8 cellular contexts compared by ENCODE assay signal in genomic region chr3:159911011-159911663, GRCh38.
DNase-seq lines count a peak whose midpoint lies in the region; ATAC-seq and TF ChIP-seq lines count a peak whose summit lies in the region.

No MANE protein-coding gene starts in this region.

- WGBS in mesenchymal stem cell, result 90% methylated on average over 7 of the region's 7 CpGs

- no peak overlapping the region for H3K14ac ChIP-seq in mesenchymal stem cell (ENCODE audit: low read length in 2 of 2)

- no peak overlapping the region for H2AK5ac ChIP-seq in mesenchymal stem cell (ENCODE audit: low read length, severe bottlenecking)

- peaks cover 7% of the 10 kb centered on the region for H3K4me1 ChIP-seq in mesenchymal stem cell (ENCODE audit: control insufficient read depth, insufficient read depth, low read depth, low read length)
- no peaks in the 10 kb centered on the region for H3K4me1 ChIP-seq in PC-3 (ENCODE audit: insufficient read depth, low read length)

- H4K91ac ChIP-seq in mesenchymal stem cell (ENCODE audit: low read length), result no peak overlapping the region

- no peak overlapping the region for H2BK12ac ChIP-seq in mesenchymal stem cell (ENCODE audit: low read length in 2 of 2)

- H4K8ac ChIP-seq in mesenchymal stem cell (ENCODE audit: low read length), result no peak overlapping the region

- H2BK120ac ChIP-seq in mesenchymal stem cell (ENCODE audit: low read depth, low read length), result no peak overlapping the region

- ATAC-seq in GM18511 (IDR thresholded peaks at IDR 0.05; ENCODE audit: unreplicated experiment) (peak; percentile 79), HG02588 (IDR thresholded peaks at IDR 0.05; ENCODE audit: unreplicated experiment) (peak; percentile 72), T-cell (replicated peaks in 1 of 4) (no peak), PC-3 (no peak), HG03039 (IDR thresholded peaks at IDR 0.05; ENCODE audit: unreplicated experiment) (no peak)

- no peak overlapping the region for H3K23ac ChIP-seq in mesenchymal stem cell (ENCODE audit: low read length in 2 of 2)

- CTCF ChIA-PET in T-cell (lab: Charles Lee), result no interaction called here
- CTCF ChIA-PET in PC-3 (lab: Charles Lee), result no interaction called here

- no peaks in the 10 kb centered on the region for H3K79me1 ChIP-seq in mesenchymal stem cell (replicated peaks; ENCODE audit: low read length, poor library complexity, severe bottlenecking)

- H3K79me2 ChIP-seq in PC-3 (ENCODE audit: low read length), result no peaks in the 10 kb centered on the region

- no peaks in the 10 kb centered on the region for H3F3A ChIP-seq in PC-3 (ENCODE audit: low read length, unreplicated experiment)

- no peaks in the 10 kb centered on the region for H3K9me2 ChIP-seq in PC-3 (replicated peaks; ENCODE audit: low read length)

- H3K27ac Mint-ChIP-seq in T-cell, result peak overlapping the region in 1 of 2 donors; percentile 59

- no peak for TF ChIP-seq CTCF in PC-3 (conservative IDR thresholded peaks at IDR 0.05; ENCODE audit: low read depth, low read length)

- H3K27ac ChIP-seq in mesenchymal stem cell (ENCODE audit: low read length, poor library complexity, severe bottlenecking) (no peak overlapping the region), PC-3 (ENCODE audit: low read length) (no peak overlapping the region)

- H3K4me1 Mint-ChIP-seq in T-cell, result peaks cover 13 to 17% (median 15%) of the 10 kb centered on the region in 3 donors

- peak overlapping the region; percentile 68 to 74 (median 71) for H3K4me3 Mint-ChIP-seq in T-cell

- H3K9me3 ChIP-seq in mesenchymal stem cell (ENCODE audit: control insufficient read depth, low read length), result no peaks in the 10 kb centered on the region
- H3K9me3 ChIP-seq in PC-3 (ENCODE audit: low read length), result no peaks in the 10 kb centered on the region

- no peak for DNase-seq in T-cell
- DNase-seq in mesenchymal stem cell, result peak; percentile 51
- DNase-seq in nucleus accumbens (lab: John Stamatoyannopoulos, UW), result no peak
- no peak for DNase-seq in PC-3
- DNase-seq in NCI-H2171 treated with DMSO at 0.1 percent for 48 hours (lab: John Stamatoyannopoulos, UW), result no peak

- H3K9ac ChIP-seq in mesenchymal stem cell (ENCODE audit: low read length) (peak overlapping the region; percentile 72), PC-3 (ENCODE audit: low read length) (no peak overlapping the region)

- H3K4ac ChIP-seq in mesenchymal stem cell (ENCODE audit: low read depth in 1 of 2, low read length in 2 of 2), result no peak overlapping the region

- intact Hi-C loops in PC-3 (cut with micrococcal nuclease), result no loop called here

- H3K27me3 ChIP-seq in mesenchymal stem cell (ENCODE audit: control insufficient read depth in 1 of 2, insufficient read depth in 1 of 2, low read length in 2 of 2), result no peaks in the 10 kb centered on the region
- H3K27me3 ChIP-seq in PC-3 (ENCODE audit: low read length), result no peaks in the 10 kb centered on the region

- BruUV-seq in PC-3 (replicated peaks; lab: Mats Ljungman, UMichigan), result no TSS peak

- H4K20me1 ChIP-seq in PC-3 (ENCODE audit: low read length), result no peaks in the 10 kb centered on the region

- H3K27me3 Mint-ChIP-seq in T-cell, result peaks cover 4 to 6% of the 10 kb centered on the region in 2 donors

- H2AFZ ChIP-seq in mesenchymal stem cell (ENCODE audit: low read depth, low read length) (no peak overlapping the region), PC-3 (ENCODE audit: low read length) (no peak overlapping the region)

- H3K36me3 ChIP-seq in mesenchymal stem cell (ENCODE audit: control insufficient read depth in 1 of 2, insufficient read depth in 2 of 2, low read depth in 1 of 2, low read length in 2 of 2) (no peaks in the 10 kb centered on the region), PC-3 (ENCODE audit: low read depth, low read length) (no peaks in the 10 kb centered on the region)

- H2BK5ac ChIP-seq in mesenchymal stem cell (ENCODE audit: low read depth, low read length, poor library complexity, severe bottlenecking), result no peak overlapping the region

- H3K4me2 ChIP-seq in mesenchymal stem cell (ENCODE audit: low read length, poor library complexity, severe bottlenecking) (no peak overlapping the region), PC-3 (ENCODE audit: low read length) (no peak overlapping the region)

- H3K4me3 ChIP-seq in mesenchymal stem cell (ENCODE audit: insufficient read depth in 1 of 2, low read depth in 1 of 2, low read length in 2 of 2) (peak overlapping the region in 1 of 2 experiments; percentile 65), PC-3 (ENCODE audit: low read length) (no peak overlapping the region)

- POLR2A ChIA-PET in T-cell (lab: Charles Lee) (no interaction called here), PC-3 (lab: Charles Lee; ENCODE audit: unreplicated experiment) (no interaction called here)

- no peak overlapping the region for H2BK15ac ChIP-seq in mesenchymal stem cell (ENCODE audit: low read depth, poor library complexity, severe bottlenecking)

- H3K9me3 Mint-ChIP-seq in T-cell, result peaks cover 0 to 4% (median 0%) of the 10 kb centered on the region in 3 donors

- H3K36me3 Mint-ChIP-seq in T-cell, result no peaks in the 10 kb centered on the region

- no peak overlapping the region for H3K18ac ChIP-seq in mesenchymal stem cell (ENCODE audit: low read depth in 1 of 2, low read length in 2 of 2)

Comparison
In these comparisons a context has a peak if more than half of its experiments do, and no peak if none do; other contexts are left out.
1. ATAC-seq: peak in GM18511 (single experiment) and HG02588 (single experiment); none in T-cell (0 of 4), PC-3 (single experiment) and HG03039 (single experiment).